Comparison of ENCODE assay signal across 1 cellular context in the genomic region with DNA sequence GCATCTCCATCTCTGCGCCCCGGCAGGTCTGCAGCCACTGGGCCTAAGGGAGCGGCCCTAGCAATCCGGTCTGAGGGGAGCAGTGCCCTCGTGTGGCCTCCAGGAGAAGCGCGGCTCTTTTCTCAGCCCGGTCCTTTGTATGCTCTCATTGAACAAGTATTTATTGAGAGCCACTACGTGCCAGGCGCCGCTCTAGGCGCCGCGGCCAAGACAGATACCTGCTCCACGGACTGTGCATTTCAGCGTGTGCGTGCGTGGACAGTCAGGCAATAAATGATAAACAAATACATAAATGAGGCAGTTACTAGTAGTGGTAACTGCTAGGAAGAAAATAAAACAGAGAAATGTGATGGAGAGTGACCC.
TF ChIP-seq lines count a peak whose summit lies in the region.

No MANE protein-coding gene starts in this region.

TF ChIP-seq in GM23338, 12 proteins besides CTCF, POLR2A, EP300 and RAD21:
- TF ChIP-seq STAT1 (IDR thresholded peaks at IDR 0.05; ENCODE audit: unreplicated experiment) (no peak), JUNB (IDR thresholded peaks at IDR 0.05; ENCODE audit: unreplicated experiment) (no peak), EZH2 (IDR thresholded peaks at IDR 0.05; ENCODE audit: low read depth, unreplicated experiment) (no peak), NANOG (IDR thresholded peaks at IDR 0.05; ENCODE audit: borderline replicate concordance) (no peak), EZH2phosphoT487 (IDR thresholded peaks at IDR 0.05; ENCODE audit: unreplicated experiment) (no peak), ZNF114 (CRISPR knock-in tag; IDR thresholded peaks at IDR 0.05) (no peak)
- TF ChIP-seq, protein P1, sequence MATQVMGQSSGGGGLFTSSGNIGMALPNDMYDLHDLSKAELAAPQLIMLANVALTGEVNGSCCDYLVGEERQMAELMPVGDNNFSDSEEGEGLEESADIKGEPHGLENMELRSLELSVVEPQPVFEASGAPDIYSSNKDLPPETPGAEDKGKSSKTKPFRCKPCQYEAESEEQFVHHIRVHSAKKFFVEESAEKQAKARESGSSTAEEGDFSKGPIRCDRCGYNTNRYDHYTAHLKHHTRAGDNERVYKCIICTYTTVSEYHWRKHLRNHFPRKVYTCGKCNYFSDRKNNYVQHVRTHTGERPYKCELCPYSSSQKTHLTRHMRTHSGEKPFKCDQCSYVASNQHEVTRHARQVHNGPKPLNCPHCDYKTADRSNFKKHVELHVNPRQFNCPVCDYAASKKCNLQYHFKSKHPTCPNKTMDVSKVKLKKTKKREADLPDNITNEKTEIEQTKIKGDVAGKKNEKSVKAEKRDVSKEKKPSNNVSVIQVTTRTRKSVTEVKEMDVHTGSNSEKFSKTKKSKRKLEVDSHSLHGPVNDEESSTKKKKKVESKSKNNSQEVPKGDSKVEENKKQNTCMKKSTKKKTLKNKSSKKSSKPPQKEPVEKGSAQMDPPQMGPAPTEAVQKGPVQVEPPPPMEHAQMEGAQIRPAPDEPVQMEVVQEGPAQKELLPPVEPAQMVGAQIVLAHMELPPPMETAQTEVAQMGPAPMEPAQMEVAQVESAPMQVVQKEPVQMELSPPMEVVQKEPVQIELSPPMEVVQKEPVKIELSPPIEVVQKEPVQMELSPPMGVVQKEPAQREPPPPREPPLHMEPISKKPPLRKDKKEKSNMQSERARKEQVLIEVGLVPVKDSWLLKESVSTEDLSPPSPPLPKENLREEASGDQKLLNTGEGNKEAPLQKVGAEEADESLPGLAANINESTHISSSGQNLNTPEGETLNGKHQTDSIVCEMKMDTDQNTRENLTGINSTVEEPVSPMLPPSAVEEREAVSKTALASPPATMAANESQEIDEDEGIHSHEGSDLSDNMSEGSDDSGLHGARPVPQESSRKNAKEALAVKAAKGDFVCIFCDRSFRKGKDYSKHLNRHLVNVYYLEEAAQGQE (IDR thresholded peaks at IDR 0.05; ENCODE audit: unreplicated experiment): no peak
- TF ChIP-seq, protein P2, sequence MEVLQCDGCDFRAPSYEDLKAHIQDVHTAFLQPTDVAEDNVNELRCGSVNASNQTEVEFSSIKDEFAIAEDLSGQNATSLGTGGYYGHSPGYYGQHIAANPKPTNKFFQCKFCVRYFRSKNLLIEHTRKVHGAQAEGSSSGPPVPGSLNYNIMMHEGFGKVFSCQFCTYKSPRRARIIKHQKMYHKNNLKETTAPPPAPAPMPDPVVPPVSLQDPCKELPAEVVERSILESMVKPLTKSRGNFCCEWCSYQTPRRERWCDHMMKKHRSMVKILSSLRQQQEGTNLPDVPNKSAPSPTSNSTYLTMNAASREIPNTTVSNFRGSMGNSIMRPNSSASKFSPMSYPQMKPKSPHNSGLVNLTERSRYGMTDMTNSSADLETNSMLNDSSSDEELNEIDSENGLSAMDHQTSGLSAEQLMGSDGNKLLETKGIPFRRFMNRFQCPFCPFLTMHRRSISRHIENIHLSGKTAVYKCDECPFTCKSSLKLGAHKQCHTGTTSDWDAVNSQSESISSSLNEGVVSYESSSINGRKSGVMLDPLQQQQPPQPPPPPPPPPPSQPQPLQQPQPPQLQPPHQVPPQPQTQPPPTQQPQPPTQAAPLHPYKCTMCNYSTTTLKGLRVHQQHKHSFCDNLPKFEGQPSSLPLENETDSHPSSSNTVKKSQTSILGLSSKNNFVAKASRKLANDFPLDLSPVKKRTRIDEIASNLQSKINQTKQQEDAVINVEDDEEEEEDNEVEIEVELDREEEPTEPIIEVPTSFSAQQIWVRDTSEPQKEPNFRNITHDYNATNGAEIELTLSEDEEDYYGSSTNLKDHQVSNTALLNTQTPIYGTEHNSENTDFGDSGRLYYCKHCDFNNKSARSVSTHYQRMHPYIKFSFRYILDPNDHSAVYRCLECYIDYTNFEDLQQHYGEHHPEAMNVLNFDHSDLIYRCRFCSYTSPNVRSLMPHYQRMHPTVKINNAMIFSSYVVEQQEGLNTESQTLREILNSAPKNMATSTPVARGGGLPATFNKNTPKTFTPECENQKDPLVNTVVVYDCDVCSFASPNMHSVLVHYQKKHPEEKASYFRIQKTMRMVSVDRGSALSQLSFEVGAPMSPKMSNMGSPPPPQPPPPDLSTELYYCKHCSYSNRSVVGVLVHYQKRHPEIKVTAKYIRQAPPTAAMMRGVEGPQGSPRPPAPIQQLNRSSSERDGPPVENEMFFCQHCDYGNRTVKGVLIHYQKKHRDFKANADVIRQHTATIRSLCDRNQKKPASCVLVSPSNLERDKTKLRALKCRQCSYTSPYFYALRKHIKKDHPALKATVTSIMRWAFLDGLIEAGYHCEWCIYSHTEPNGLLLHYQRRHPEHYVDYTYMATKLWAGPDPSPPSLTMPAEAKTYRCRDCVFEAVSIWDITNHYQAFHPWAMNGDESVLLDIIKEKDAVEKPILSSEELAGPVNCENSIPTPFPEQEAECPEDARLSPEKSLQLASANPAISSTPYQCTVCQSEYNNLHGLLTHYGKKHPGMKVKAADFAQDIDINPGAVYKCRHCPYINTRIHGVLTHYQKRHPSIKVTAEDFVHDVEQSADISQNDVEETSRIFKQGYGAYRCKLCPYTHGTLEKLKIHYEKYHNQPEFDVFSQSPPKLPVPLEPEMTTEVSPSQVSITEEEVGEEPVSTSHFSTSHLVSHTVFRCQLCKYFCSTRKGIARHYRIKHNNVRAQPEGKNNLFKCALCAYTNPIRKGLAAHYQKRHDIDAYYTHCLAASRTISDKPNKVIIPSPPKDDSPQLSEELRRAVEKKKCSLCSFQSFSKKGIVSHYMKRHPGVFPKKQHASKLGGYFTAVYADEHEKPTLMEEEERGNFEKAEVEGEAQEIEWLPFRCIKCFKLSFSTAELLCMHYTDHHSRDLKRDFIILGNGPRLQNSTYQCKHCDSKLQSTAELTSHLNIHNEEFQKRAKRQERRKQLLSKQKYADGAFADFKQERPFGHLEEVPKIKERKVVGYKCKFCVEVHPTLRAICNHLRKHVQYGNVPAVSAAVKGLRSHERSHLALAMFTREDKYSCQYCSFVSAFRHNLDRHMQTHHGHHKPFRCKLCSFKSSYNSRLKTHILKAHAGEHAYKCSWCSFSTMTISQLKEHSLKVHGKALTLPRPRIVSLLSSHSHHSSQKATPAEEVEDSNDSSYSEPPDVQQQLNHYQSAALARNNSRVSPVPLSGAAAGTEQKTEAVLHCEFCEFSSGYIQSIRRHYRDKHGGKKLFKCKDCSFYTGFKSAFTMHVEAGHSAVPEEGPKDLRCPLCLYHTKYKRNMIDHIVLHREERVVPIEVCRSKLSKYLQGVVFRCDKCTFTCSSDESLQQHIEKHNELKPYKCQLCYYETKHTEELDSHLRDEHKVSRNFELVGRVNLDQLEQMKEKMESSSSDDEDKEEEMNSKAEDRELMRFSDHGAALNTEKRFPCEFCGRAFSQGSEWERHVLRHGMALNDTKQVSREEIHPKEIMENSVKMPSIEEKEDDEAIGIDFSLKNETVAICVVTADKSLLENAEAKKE (CRISPR knock-in tag; IDR thresholded peaks at IDR 0.05): no peak
- TF ChIP-seq, protein P3, sequence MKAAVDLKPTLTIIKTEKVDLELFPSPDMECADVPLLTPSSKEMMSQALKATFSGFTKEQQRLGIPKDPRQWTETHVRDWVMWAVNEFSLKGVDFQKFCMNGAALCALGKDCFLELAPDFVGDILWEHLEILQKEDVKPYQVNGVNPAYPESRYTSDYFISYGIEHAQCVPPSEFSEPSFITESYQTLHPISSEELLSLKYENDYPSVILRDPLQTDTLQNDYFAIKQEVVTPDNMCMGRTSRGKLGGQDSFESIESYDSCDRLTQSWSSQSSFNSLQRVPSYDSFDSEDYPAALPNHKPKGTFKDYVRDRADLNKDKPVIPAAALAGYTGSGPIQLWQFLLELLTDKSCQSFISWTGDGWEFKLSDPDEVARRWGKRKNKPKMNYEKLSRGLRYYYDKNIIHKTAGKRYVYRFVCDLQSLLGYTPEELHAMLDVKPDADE (IDR thresholded peaks at IDR 0.05): no peak
